ENCODE assay signal across 28 cellular contexts in the genomic region with DNA sequence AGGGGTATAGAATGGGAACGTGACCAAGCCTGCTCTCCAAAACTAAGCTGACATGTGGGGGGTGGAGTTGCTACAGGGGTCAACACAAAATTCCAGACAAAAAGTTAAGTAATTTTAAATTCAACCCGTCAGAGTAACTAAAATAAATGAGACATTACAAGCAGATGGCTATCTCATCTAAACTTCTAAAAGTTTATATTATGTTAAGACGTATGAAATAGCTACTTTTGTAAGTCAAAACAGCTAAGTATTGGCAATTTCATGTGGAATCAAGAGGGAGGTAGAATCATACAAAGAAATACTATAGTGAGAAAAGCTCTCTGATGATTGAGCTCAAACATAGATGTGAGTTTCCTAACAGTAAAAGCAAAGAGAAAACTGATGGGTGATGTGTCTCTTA.
"Had no signal": no experiment of that assay in that cellular context is flagged by ENCODE, and none has a peak within 500 bp of the region (broad histone marks: within the 10 kb centered on the region; RNA-seq: fewer than 3 reads in every experiment).

No MANE protein-coding gene starts in this region.

- H3K27me3 ChIP-seq: testis, thyroid gland, tibial nerve, upper lobe of left lung, uterus, vagina had no signal

- DNase-seq: stimulated activated CD4-positive, alpha-beta T cell treated with anti-CD3 and anti-CD28 coated beads, Interleukin-2, amount 100 ng/mL, for 48 hours; stimulated activated CD4-positive, alpha-beta T cell treated with anti-CD3 and anti-CD28 coated beads, Interleukin-4, amount 100 ng/mL, for 1 hour; stimulated activated CD4-positive, alpha-beta T cell treated with anti-CD3 and anti-CD28 coated beads, Interleukin-4, amount 100 ng/mL, for 24 hours; stimulated activated CD4-positive, alpha-beta T cell treated with anti-CD3 and anti-CD28 coated beads, Interleukin-4, amount 100 ng/mL, for 4 hours; stimulated activated CD8-positive, alpha-beta memory T cell treated with anti-CD3 and anti-CD28 coated beads, Interleukin-4, amount 100 ng/mL, for 48 hours; stimulated activated naive B cell treated with anti-CD40 and anti-IgM and Interleukin-4, amounts not matched to agents 10 μg/mL and 1 μg/mL and 100 μg/mL, for 72 hours; stimulated activated naive CD4-positive, alpha-beta T cell; stimulated activated naive CD4-positive, alpha-beta T cell treated with Interleukin-2 at 50 U/mL for 16 hours; stimulated activated naive CD8-positive, alpha-beta T cell treated with anti-CD3 and anti-CD28 coated beads, Interleukin-15, amount 100 ng/mL, for 72 hours; stimulated activated naive CD8-positive, alpha-beta T cell treated with anti-CD3 and anti-CD28 coated beads, Interleukin-15, Interleukin-2, amounts not matched to agents 100 U/mL and 50 U/mL, for 24 hours; stomach; substantia nigra; testis; thyroid gland; tibial artery; transverse colon; trophoblast cell; upper lobe of left lung; upper lobe of right lung; uterus had no signal

- ATAC-seq: stimulated activated effector memory CD8-positive, alpha-beta T cell treated with anti-CD3 and anti-CD28 coated beads, Interleukin-12 subunit alpha, Interleukin-12 subunit beta, amount 100 ng/mL, for 72 hours; stimulated activated memory B cell treated with anti-CD40 and anti-IgM and Interleukin-4, amounts not matched to agents 10 μg/mL and 1 μg/mL and 100 μg/mL, for 72 hours; stimulated activated naive B cell treated with anti-CD40 and anti-IgM and Interleukin-4, amounts not matched to agents 10 μg/mL and 1 μg/mL and 100 μg/mL, for 72 hours; stimulated activated naive CD8-positive, alpha-beta T cell treated with anti-CD3 and anti-CD28 coated beads, Interleukin-15, amount 100 ng/mL, for 72 hours; stimulated activated naive CD8-positive, alpha-beta T cell treated with anti-CD3 and anti-CD28 coated beads, Interleukin-15, Interleukin-2, amounts not matched to agents 100 U/mL and 50 U/mL, for 24 hours; upper lobe of right lung had no signal

- H3K27me3 Mint-ChIP-seq: stimulated activated memory B cell treated with anti-CD40 and anti-IgM and Interleukin-4, amounts not matched to agents 10 μg/mL and 1 μg/mL and 100 μg/mL, for 72 hours had no signal

- H3K4me1 Mint-ChIP-seq: stimulated activated effector memory CD8-positive, alpha-beta T cell treated with anti-CD3 and anti-CD28 coated beads, Interleukin-12 subunit alpha, Interleukin-12 subunit beta, amount 100 ng/mL, for 72 hours; stimulated activated naive CD8-positive, alpha-beta T cell treated with anti-CD3 and anti-CD28 coated beads, Interleukin-15, amount 100 ng/mL, for 72 hours had no signal

- H3K36me3 Mint-ChIP-seq: stimulated activated effector memory CD8-positive, alpha-beta T cell treated with anti-CD3 and anti-CD28 coated beads, Interleukin-12 subunit alpha, Interleukin-12 subunit beta, amount 100 ng/mL, for 72 hours; stimulated activated memory B cell treated with anti-CD40 and anti-IgM and Interleukin-4, amounts not matched to agents 10 μg/mL and 1 μg/mL and 100 μg/mL, for 72 hours; stimulated activated naive B cell treated with anti-CD40 and anti-IgM and Interleukin-4, amounts not matched to agents 10 μg/mL and 1 μg/mL and 100 μg/mL, for 72 hours; type B pancreatic cell had no signal

- H3K4me1 ChIP-seq: stomach, testis, thyroid gland, tibial artery, tibial nerve, transverse colon, upper lobe of left lung, upper lobe of right lung, uterus, vagina had no signal

- H3K27ac Mint-ChIP-seq: stimulated activated effector memory CD8-positive, alpha-beta T cell treated with anti-CD3 and anti-CD28 coated beads, Interleukin-12 subunit alpha, Interleukin-12 subunit beta, amount 100 ng/mL, for 72 hours; stimulated activated memory B cell treated with anti-CD40 and anti-IgM and Interleukin-4, amounts not matched to agents 10 μg/mL and 1 μg/mL and 100 μg/mL, for 72 hours; stimulated activated naive B cell treated with anti-CD40 and anti-IgM and Interleukin-4, amounts not matched to agents 10 μg/mL and 1 μg/mL and 100 μg/mL, for 72 hours; stimulated activated naive CD8-positive, alpha-beta T cell treated with anti-CD3 and anti-CD28 coated beads, Interleukin-15, amount 100 ng/mL, for 72 hours; stimulated activated naive CD8-positive, alpha-beta T cell treated with anti-CD3 and anti-CD28 coated beads, Interleukin-15, Interleukin-2, amounts not matched to agents 100 ng/mL and 50 ng/mL, for 24 hours; type B pancreatic cell had no signal

- H3K27ac ChIP-seq: stomach, suprapubic skin, testis, thoracic aorta, thyroid gland, tibial artery, tibial nerve, transverse colon, upper lobe of left lung, upper lobe of right lung, uterus, vagina had no signal

- H3K9me3 ChIP-seq: stomach, suprapubic skin, testis, thoracic aorta, thyroid gland, tibial artery, tibial nerve, transverse colon, upper lobe of left lung, upper lobe of right lung, uterus, vagina had no signal

- H3K36me3 ChIP-seq: stomach, suprapubic skin, thoracic aorta, thyroid gland, tibial artery, tibial nerve, transverse colon, upper lobe of left lung, upper lobe of right lung, uterus, vagina had no signal

- H3K4me3 Mint-ChIP-seq: stimulated activated effector memory CD8-positive, alpha-beta T cell treated with anti-CD3 and anti-CD28 coated beads, Interleukin-12 subunit alpha, Interleukin-12 subunit beta, amount 100 ng/mL, for 72 hours; stimulated activated memory B cell treated with anti-CD40 and anti-IgM and Interleukin-4, amounts not matched to agents 10 μg/mL and 1 μg/mL and 100 μg/mL, for 72 hours; stimulated activated naive B cell treated with anti-CD40 and anti-IgM and Interleukin-4, amounts not matched to agents 10 μg/mL and 1 μg/mL and 100 μg/mL, for 72 hours; stimulated activated naive CD8-positive, alpha-beta T cell treated with anti-CD3 and anti-CD28 coated beads, Interleukin-15, amount 100 ng/mL, for 72 hours; stimulated activated naive CD8-positive, alpha-beta T cell treated with anti-CD3 and anti-CD28 coated beads, Interleukin-15, Interleukin-2, amounts not matched to agents 100 ng/mL and 50 ng/mL, for 24 hours; type B pancreatic cell had no signal

- H3K4me3 ChIP-seq: stomach, suprapubic skin, testis, thoracic aorta, thyroid gland, tibial artery, tibial nerve, transverse colon, upper lobe of left lung, upper lobe of right lung, uterus, vagina had no signal

- H3K9me3 Mint-ChIP-seq: stimulated activated effector memory CD8-positive, alpha-beta T cell treated with anti-CD3 and anti-CD28 coated beads, Interleukin-12 subunit alpha, Interleukin-12 subunit beta, amount 100 ng/mL, for 72 hours; stimulated activated memory B cell treated with anti-CD40 and anti-IgM and Interleukin-4, amounts not matched to agents 10 μg/mL and 1 μg/mL and 100 μg/mL, for 72 hours; stimulated activated naive CD8-positive, alpha-beta T cell treated with anti-CD3 and anti-CD28 coated beads, Interleukin-15, amount 100 ng/mL, for 72 hours; stimulated activated naive CD8-positive, alpha-beta T cell treated with anti-CD3 and anti-CD28 coated beads, Interleukin-15, Interleukin-2, amounts not matched to agents 100 ng/mL and 50 ng/mL, for 24 hours; type B pancreatic cell had no signal
